ENCODE assay signal across 1 cellular context in genomic region chr20:37480915-37481314, GRCh38.
TF ChIP-seq lines count a peak whose summit lies in the region.

No MANE protein-coding gene starts in this region.

TF ChIP-seq in GM23338, 12 proteins besides CTCF, POLR2A, EP300 and RAD21 (continued from another document):
- TF ChIP-seq REST (IDR thresholded peaks at IDR 0.05; ENCODE audit: unreplicated experiment) (no peak), EZH2 (IDR thresholded peaks at IDR 0.05; ENCODE audit: low read depth, unreplicated experiment) (no peak), ETS1 (IDR thresholded peaks at IDR 0.05) (no peak), CREB1 (CRISPR knock-in tag; IDR thresholded peaks at IDR 0.05; ENCODE audit: low read depth) (no peak)
TF ChIP-seq in GM23338: peak in this region for 0.
